In genomic region chr14:73745571-73746539, GRCh38 we compare ENCODE assay signal across 9 cellular contexts. TPM values are rescaled to one million over a fixed set of nuclear protein-coding genes. Genes with fewer than 3 reads are reported as not detected.
DNase-seq lines count a peak whose midpoint lies in the region; ATAC-seq and TF ChIP-seq lines count a peak whose summit lies in the region.
"Had no signal": no experiment of that assay in that cellular context is flagged by ENCODE, and none has a peak within 500 bp of the region (broad histone marks: within the 10 kb centered on the region; RNA-seq: fewer than 3 reads in every experiment).

No MANE protein-coding gene starts in this region.

- H3K9me3 Mint-ChIP-seq in stimulated activated effector memory CD8-positive, alpha-beta T cell treated with anti-CD3 and anti-CD28 coated beads, Interleukin-12 subunit alpha, Interleukin-12 subunit beta, amount 100 ng/mL, for 72 hours = no peaks in the 10 kb centered on the region

- peak overlapping the region; percentile 37 for H3K9ac ChIP-seq in iPS-15b (ENCODE audit: low read depth, low read length)

- no peaks in the 10 kb centered on the region for H3K27me3 ChIP-seq in HL-60 (ENCODE audit: insufficient read depth, poor library complexity, severe bottlenecking)
- H3K27me3 ChIP-seq in iPS-15b (ENCODE audit: control insufficient read depth, insufficient read depth, low read length) = no peaks in the 10 kb centered on the region

- H3K36me3 ChIP-seq in iPS-15b (ENCODE audit: control insufficient read depth, insufficient read depth, low read length) = no peaks in the 10 kb centered on the region

- peak overlapping the region; percentile 66 for H3K4me3 Mint-ChIP-seq in T-helper 17 cell
- peak overlapping the region; percentile 86 for H3K4me3 Mint-ChIP-seq in stimulated activated effector memory CD8-positive, alpha-beta T cell treated with anti-CD3 and anti-CD28 coated beads, Interleukin-12 subunit alpha, Interleukin-12 subunit beta, amount 100 ng/mL, for 72 hours

- H3K4me3 ChIP-seq in HL-60 (replicated peaks; ENCODE audit: insufficient read depth, low read length) = no peak overlapping the region
- H3K4me3 ChIP-seq in iPS-15b (ENCODE audit: low read depth, low read length) = no peak overlapping the region

- peaks cover 83% of the 10 kb centered on the region for H3K4me1 Mint-ChIP-seq in T-helper 17 cell
- peaks cover 98% of the 10 kb centered on the region for H3K4me1 Mint-ChIP-seq in stimulated activated effector memory CD8-positive, alpha-beta T cell treated with anti-CD3 and anti-CD28 coated beads, Interleukin-12 subunit alpha, Interleukin-12 subunit beta, amount 100 ng/mL, for 72 hours

- ATAC-seq in T-helper 17 cell (no peak), HG02973 (IDR thresholded peaks at IDR 0.05; ENCODE audit: unreplicated experiment) (no peak)
- ATAC-seq in stimulated activated effector memory CD8-positive, alpha-beta T cell treated with anti-CD3 and anti-CD28 coated beads, Interleukin-12 subunit alpha, Interleukin-12 subunit beta, amount 100 ng/mL, for 72 hours = no peak

- H3K9me3 ChIP-seq in T-helper 17 cell (ENCODE audit: control insufficient read depth, low read length, poor library complexity, severe bottlenecking) (no peaks in the 10 kb centered on the region), iPS-15b (ENCODE audit: control insufficient read depth, insufficient read depth, low read length) (no peaks in the 10 kb centered on the region)

- peak overlapping the region; percentile 90 for H3K27ac ChIP-seq in HL-60 (replicated peaks)

- H3K27ac Mint-ChIP-seq in T-helper 17 cell = peak overlapping the region; percentile 96
- peak overlapping the region; percentile 90 for H3K27ac Mint-ChIP-seq in stimulated activated effector memory CD8-positive, alpha-beta T cell treated with anti-CD3 and anti-CD28 coated beads, Interleukin-12 subunit alpha, Interleukin-12 subunit beta, amount 100 ng/mL, for 72 hours

- H3K36me3 Mint-ChIP-seq in T-helper 17 cell (ENCODE audit: low read depth) = no peaks in the 10 kb centered on the region
- H3K36me3 Mint-ChIP-seq in stimulated activated effector memory CD8-positive, alpha-beta T cell treated with anti-CD3 and anti-CD28 coated beads, Interleukin-12 subunit alpha, Interleukin-12 subunit beta, amount 100 ng/mL, for 72 hours = peaks cover 53% of the 10 kb centered on the region

- no peak for TF ChIP-seq CTCF in HL-60 (IDR thresholded peaks at IDR 0.05; ENCODE audit: insufficient read depth, low read length)

- DNase-seq in HL-60 (ENCODE audit: low read depth in 1 of 2, low spot score in 1 of 2) (no peak), T-helper 17 cell (no peak), GOT3 (lab: John Stamatoyannopoulos, UW) (no peak)
- no peak for DNase-seq in stimulated activated effector memory CD8-positive, alpha-beta T cell treated with anti-CD3 and anti-CD28 coated beads, Interleukin-12 subunit alpha, Interleukin-12 subunit beta, amount 100 ng/mL, for 72 hours (ENCODE audit: low spot score in 2 of 2)
- no peak for DNase-seq in effector CD4-positive, alpha-beta T cell
- DNase-seq: effector CD8-positive, alpha-beta T cell; NCI-H2029 treated with DMSO at 0.1 percent for 48 hours had no signal

- peaks cover 22% of the 10 kb centered on the region for H3K4me1 ChIP-seq in iPS-15b (ENCODE audit: control insufficient read depth, insufficient read depth, low read length)

- no peaks in the 10 kb centered on the region for H3K27me3 Mint-ChIP-seq in T-helper 17 cell

RNA-seq across cellular contexts. Expression of gene PNMA1, which starts 31.7 kb away (rescaled TPM):
- 10 to 100 TPM; 42.0 to 53.7 TPM for total RNA-seq in T-helper 17 cell
